8 cellular contexts compared by ENCODE assay signal in the genomic region with DNA sequence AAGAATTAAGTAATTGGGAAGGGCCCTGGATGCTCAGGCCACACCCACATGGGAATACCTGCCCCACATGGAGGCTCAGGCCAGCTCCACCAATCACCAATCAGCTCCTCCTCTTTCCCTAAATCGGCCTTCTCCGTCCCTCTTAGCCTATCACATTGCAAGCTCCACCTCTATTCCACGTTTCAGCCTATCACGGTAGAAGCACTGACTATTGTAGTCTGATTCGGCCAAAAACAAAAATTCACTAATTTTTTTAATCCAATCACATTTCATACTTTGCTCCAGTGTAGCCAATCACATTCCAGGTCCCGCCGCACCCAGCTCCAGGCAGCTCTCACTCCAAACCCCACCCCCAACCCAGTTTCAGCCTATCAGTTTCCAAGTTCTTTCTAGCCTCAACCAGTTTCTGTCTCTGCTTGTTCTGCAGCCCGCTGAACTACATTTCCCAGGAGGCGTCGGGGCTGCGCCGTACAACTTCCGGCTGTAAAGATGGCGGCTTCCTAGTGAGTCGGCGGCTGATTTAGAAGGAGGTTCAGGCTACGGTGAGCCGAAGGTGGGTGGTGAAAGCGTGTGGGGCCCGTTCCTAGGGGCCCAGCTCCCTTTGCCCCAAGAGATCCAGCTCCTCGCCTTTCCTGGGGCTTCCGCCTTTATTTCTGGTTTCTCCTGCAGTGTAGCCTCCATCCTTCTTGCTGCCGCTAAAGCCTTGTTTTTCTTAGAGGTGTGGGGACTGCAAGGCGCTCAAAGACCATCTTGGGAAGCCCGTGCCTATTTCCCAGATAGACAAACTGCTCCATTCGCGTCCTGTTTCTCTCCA. TPM values are rescaled to one million over a fixed set of nuclear protein-coding genes. Genes with fewer than 3 reads are reported as not detected.
A peak's percentile ranks its signal among the peaks of the same experiment; 100 is the strongest.
DNase-seq lines count a peak whose midpoint lies in the region; ATAC-seq, FAIRE-seq and TF ChIP-seq lines count a peak whose summit lies in the region.

A gene (plus strand): TSS at position 469 of the 814 bp plus-strand sequence. CDS start 1,364 bp downstream, outside the sequence.

- peak within 1 kb of the TSS; percentile 92 for H2AFZ ChIP-seq in Loucy (ENCODE audit: low read length)

- DNase-seq in EL, result peak; percentile 99
- DNase-seq in H54 (ENCODE audit: insufficient read length, low spot score), result peak; percentile 97
- DNase-seq in activated T-helper 9 cell treated with anti-CD3 and anti-CD28 coated beads, Interleukin-2, amount 50 U/mL, for 16 hours (ENCODE audit: low read depth), result peak; percentile 89
- peak; percentile 100 for DNase-seq in fibroblast of peridontal ligament (ENCODE audit: extremely low read depth)
- DNase-seq in natural killer cell, result peak; percentile 86
- peak; percentile 96 for DNase-seq in stimulated activated naive CD4-positive, alpha-beta T cell treated with Interleukin-2 at 50 U/mL for 16 hours (lab: John Stamatoyannopoulos, UW)

- no peaks in the 10 kb centered on the region for H3K27me3 Mint-ChIP-seq in natural killer cell (ENCODE audit: low read depth in 2 of 2)

- H3K9ac ChIP-seq in Loucy (ENCODE audit: low read depth, low read length, poor library complexity, severe bottlenecking), result peak within 1 kb of the TSS; percentile 87

- no peaks in the 10 kb centered on the region for H3K27me3 ChIP-seq in Loucy (ENCODE audit: insufficient read depth, low read length, poor library complexity, severe bottlenecking)

- peak; percentile 90 to 97 (median 91) for ATAC-seq in natural killer cell

- intact Hi-C loops in natural killer cell (cut with micrococcal nuclease), result loop anchor here (1.0 to 5.0 kb wide), 3 partner anchors 38 to 70 kb away; a partner anchor contains a TSS

- H3K4me2 ChIP-seq in Loucy (ENCODE audit: low read depth, low read length, poor library complexity, severe bottlenecking), result peak within 1 kb of the TSS; percentile 95

- peaks cover 6% of the 10 kb centered on the region; the same call in 1 of the 2 replicates for H3K36me3 ChIP-seq in Loucy (ENCODE audit: insufficient read depth, low read length)

- H3K27ac Mint-ChIP-seq in natural killer cell, result peak within 1 kb of the TSS; percentile 85

- peaks cover 20% of the 10 kb centered on the region for H3K79me2 ChIP-seq in Loucy (ENCODE audit: insufficient read depth, low read length)

- H3K4me1 Mint-ChIP-seq in natural killer cell, result peaks cover 15 to 16% of the 10 kb centered on the region in 2 donors

- FAIRE-seq in H54 (lab: Jason Lieb, UNC), result peak; percentile 91

- no peaks in the 10 kb centered on the region for H3F3A ChIP-seq in Loucy (ENCODE audit: low read depth)

- H3K9me2 ChIP-seq in Loucy (replicated peaks; ENCODE audit: low read depth, low read length), result no peaks in the 10 kb centered on the region

- H3K36me3 Mint-ChIP-seq in natural killer cell, result no peaks in the 10 kb centered on the region

- H3K4me3 Mint-ChIP-seq in natural killer cell, result peak within 1 kb of the TSS; percentile 88

- TF ChIP-seq POLR2A in H54 (IDR thresholded peaks at IDR 0.05; ENCODE audit: low read depth, low read length) (peak; percentile 59), Raji (IDR thresholded peaks at IDR 0.05; ENCODE audit: insufficient read depth, low read depth, low read length) (peak; percentile 78)

- H3K4me1 ChIP-seq in Loucy (ENCODE audit: insufficient read depth, low read length, poor library complexity, severe bottlenecking), result peaks cover 8% of the 10 kb centered on the region

- peak within 1 kb of the TSS; percentile 96 for H3K4me3 ChIP-seq in Loucy (ENCODE audit: low read length, poor library complexity, severe bottlenecking)

- no peaks in the 10 kb centered on the region for H3K9me3 ChIP-seq in Loucy (ENCODE audit: insufficient read depth, low read depth, low read length)

- H3K9me3 Mint-ChIP-seq in natural killer cell, result no peaks in the 10 kb centered on the region

- TF ChIP-seq CTCF in Loucy (conservative IDR thresholded peaks at IDR 0.05; ENCODE audit: low read length), result no peak
- TF ChIP-seq CTCF in natural killer cell (IDR thresholded peaks at IDR 0.05), result no peak

- no peaks in the 10 kb centered on the region for H4K20me1 ChIP-seq in Loucy (ENCODE audit: insufficient read depth, low read length, poor library complexity, severe bottlenecking)

RNA-seq across cellular contexts. Expression of the gene that starts here (rescaled TPM):
- total RNA-seq in natural killer cell, result 100 to 1,000 TPM; 106 to 127 (median 106) TPM

Comparison
In these comparisons a context has a peak if more than half of its experiments do, and no peak if none do; other contexts are left out.
1. Peak in every context shown above with its lines: DNase-seq, ATAC-seq and H3K4me3 ChIP-seq.